In genomic region chr9:135989157-135989556, GRCh38 we compare ENCODE assay signal across 1 cellular context.
TF ChIP-seq lines count a peak whose summit lies in the region.

No MANE protein-coding gene starts in this region.

TF ChIP-seq in H1, 55 proteins besides CTCF, POLR2A, EP300 and RAD21:
- TF ChIP-seq TAF7 (optimal IDR thresholded peaks at IDR 0.05; ENCODE audit: borderline replicate concordance, low read depth, low read length) (no peak), CTBP2 (IDR thresholded peaks at IDR 0.05; ENCODE audit: borderline replicate concordance, insufficient read depth, insufficient read length, low read length) (no peak), SAP30 (IDR thresholded peaks at IDR 0.05; ENCODE audit: insufficient read depth, insufficient replicate concordance, low read length) (no peak), TBP (IDR thresholded peaks at IDR 0.05; ENCODE audit: low read depth, low read length) (no peak)
